Comparison of ENCODE assay signal across 10 cellular contexts in the genomic region with DNA sequence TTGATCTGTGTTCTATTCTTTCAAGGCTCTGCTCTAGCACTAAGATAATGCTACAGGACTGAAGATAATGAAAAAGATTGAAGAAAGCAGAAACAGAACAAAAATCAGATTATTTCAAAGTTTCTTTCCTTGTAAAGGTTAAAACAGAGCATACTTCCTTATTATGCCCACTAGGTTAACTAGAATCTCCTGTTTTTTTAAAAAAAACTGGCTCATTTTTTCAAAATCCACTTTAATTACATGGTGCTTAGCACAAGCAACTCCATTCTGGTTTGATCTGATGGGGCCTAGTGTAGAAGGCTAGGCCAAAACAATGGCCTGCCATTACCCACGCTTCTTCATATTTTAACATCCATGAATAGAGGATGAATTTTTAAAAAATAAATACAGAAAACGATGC. TPM values are rescaled to one million over a fixed set of nuclear protein-coding genes. Genes with fewer than 3 reads are reported as not detected.
A peak's percentile ranks its signal among the peaks of the same experiment; 100 is the strongest.
DNase-seq lines count a peak whose midpoint lies in the region; ATAC-seq, FAIRE-seq and TF ChIP-seq lines count a peak whose summit lies in the region.
"Had no signal": no experiment of that assay in that cellular context is flagged by ENCODE, and none has a peak within 500 bp of the region (broad histone marks: within the 10 kb centered on the region; RNA-seq: fewer than 3 reads in every experiment).

No MANE protein-coding gene starts in this region.

- H3K4me1 ChIP-seq in A549 (peaks cover 12% of the 10 kb centered on the region; the same call in 2 of the 3 replicates), HepG2 (ENCODE audit: insufficient read depth, low read length) (peaks cover 60% of the 10 kb centered on the region)

- TF ChIP-seq CTCF in A549 (IDR thresholded peaks at IDR 0.05): no peak
- TF ChIP-seq CTCF in activated CD8-positive, alpha-beta T cell treated with anti-CD3 and anti-CD28 coated beads for 36 hours (IDR thresholded peaks at IDR 0.05): no peak
- TF ChIP-seq CTCF in HepG2 (CRISPR knock-in tag; IDR thresholded peaks at IDR 0.05): no peak

- peaks cover 63% of the 10 kb centered on the region for H3K4me1 Mint-ChIP-seq in activated CD8-positive, alpha-beta T cell treated with anti-CD3 and anti-CD28 coated beads for 36 hours (ENCODE audit: low read depth)

- DNase-seq in A549 (ENCODE audit: low read depth in 1 of 2, low spot score in 1 of 2) (no peak), GM12892 (ENCODE audit: insufficient read length) (no peak), HepG2 (ENCODE audit: low spot score) (no peak), ecto neural progenitor cell (ENCODE audit: low spot score) (no peak), HuH-7 (ENCODE audit: low spot score) (no peak), NCI-H128 (lab: John Stamatoyannopoulos, UW; ENCODE audit: unreplicated experiment) (no peak), GF-D8 (lab: John Stamatoyannopoulos, UW) (no peak)
- no peak for DNase-seq in activated CD8-positive, alpha-beta T cell treated with anti-CD3 and anti-CD28 coated beads for 36 hours
- DNase-seq: amniotic stem cell had no signal

- FAIRE-seq in A549 (lab: Jason Lieb, UNC) (no peak), GM12892 (lab: Jason Lieb, UNC) (peak; percentile 51), HepG2 (lab: Jason Lieb, UNC) (no peak)

- H3K36me3 Mint-ChIP-seq in activated CD8-positive, alpha-beta T cell treated with anti-CD3 and anti-CD28 coated beads for 36 hours (ENCODE audit: low read depth): peaks cover 33% of the 10 kb centered on the region

- H3K4me3 Mint-ChIP-seq in activated CD8-positive, alpha-beta T cell treated with anti-CD3 and anti-CD28 coated beads for 36 hours: peak overlapping the region; percentile 83

- WGBS in A549 (ENCODE audit: missing lambda C conversion rate): 88% methylated on average over 2 of the region's 2 CpGs
- WGBS in HepG2 (ENCODE audit: low lambda C conversion rate): 95% methylated on average over 2 of the region's 2 CpGs

- H3K27me3 Mint-ChIP-seq in activated CD8-positive, alpha-beta T cell treated with anti-CD3 and anti-CD28 coated beads for 36 hours: no peaks in the 10 kb centered on the region

- no peak for ATAC-seq in A549
- no peak for ATAC-seq in activated CD8-positive, alpha-beta T cell treated with anti-CD3 and anti-CD28 coated beads for 36 hours
- no peak for ATAC-seq in HepG2

- H3K9me3 Mint-ChIP-seq in activated CD8-positive, alpha-beta T cell treated with anti-CD3 and anti-CD28 coated beads for 36 hours: peaks cover 12% of the 10 kb centered on the region

- peak overlapping the region; percentile 81 to 88; a peak in 4 of 6 replicates for H3K27ac ChIP-seq in A549
- H3K27ac ChIP-seq in HepG2 (ENCODE audit: extremely low read length, insufficient read depth, low read length): peak overlapping the region; percentile 84

- H3K4me3 ChIP-seq in A549 (peak overlapping the region; percentile 71), HepG2 (replicated peaks in 1 of 3; ENCODE audit: insufficient read depth in 1 of 3, low read depth in 2 of 3, low read length in 3 of 3) (peak overlapping the region; percentile 56 to 87 (median 77); a peak in 5 of 6 replicates)

- BruUV-seq in HepG2 (replicated peaks; lab: Mats Ljungman, UMichigan): no TSS peak

- peak overlapping the region; percentile 88 for H3K4me2 ChIP-seq in A549
- peak overlapping the region; percentile 81 for H3K4me2 ChIP-seq in HepG2 (ENCODE audit: low read depth, low read length)

- CTCF ChIA-PET in A549 (lab: Yijun Ruan, JAX): interaction anchor here (2.4 kb wide), 1 partner anchor 45 kb away, joined by 6 read pairs; no protein-coding TSS in a partner anchor
- CTCF ChIA-PET in activated CD8-positive, alpha-beta T cell treated with anti-CD3 and anti-CD28 coated beads for 36 hours (lab: Charles Lee): interaction anchor here (2.8 kb wide), 1 partner anchor 159 kb away, joined by 11 read pairs; no protein-coding TSS in a partner anchor
- CTCF ChIA-PET in HepG2 (lab: Yijun Ruan, JAX; ENCODE audit: low intra/inter-chr PET ratio, low total read pairs): no interaction called here

- peaks cover 83% of the 10 kb centered on the region for H3K79me2 ChIP-seq in HepG2 (ENCODE audit: insufficient read depth, low read length)

- H3K27me3 ChIP-seq in HepG2 (ENCODE audit: control insufficient read depth in 1 of 2, insufficient read depth in 2 of 2, low read length in 2 of 2): no peaks in the 10 kb centered on the region

- in situ Hi-C loops in HepG2 (cut with HindIII; ENCODE audit: extremely low pct_ligation_motif_present, low pct_unique_long_range_greater_than_20kb): no loop called here

- H3K9me3 ChIP-seq in A549 (no peaks in the 10 kb centered on the region), HepG2 (ENCODE audit: low read length) (no peaks in the 10 kb centered on the region)

- H3K27ac Mint-ChIP-seq in activated CD8-positive, alpha-beta T cell treated with anti-CD3 and anti-CD28 coated beads for 36 hours: peak overlapping the region; percentile 97

- no peak for TF ChIP-seq EP300 in A549 (IDR thresholded peaks at IDR 0.05)
- no peak for TF ChIP-seq EP300 in HepG2 (IDR thresholded peaks at IDR 0.05; ENCODE audit: low read depth in 2 of 2, low read length in 2 of 2)
- no peak for TF ChIP-seq EP300 in HepG2 (CRISPR knock-in tag; IDR thresholded peaks at IDR 0.05; ENCODE audit: borderline replicate concordance)

- TF ChIP-seq POLR2A in A549 (IDR thresholded peaks at IDR 0.05; ENCODE audit: low read length) (no peak), GM12892 (IDR thresholded peaks at IDR 0.05; ENCODE audit: low read depth, low read length) (no peak), HepG2 (IDR thresholded peaks at IDR 0.05; ENCODE audit: insufficient read depth in 1 of 2, low read depth in 2 of 2, low read length in 2 of 2) (no peak)

- no peaks in the 10 kb centered on the region for H3K36me3 ChIP-seq in HepG2 (replicated peaks in 1 of 2; ENCODE audit: control insufficient read depth in 1 of 2, insufficient read depth in 2 of 2, low read length in 2 of 2)

- POLR2A ChIA-PET in A549 (lab: Yijun Ruan, JAX): interaction anchor here (1.5 kb wide), 1 partner anchor 25 kb away, joined by 3 read pairs; no protein-coding TSS in a partner anchor
- POLR2A ChIA-PET in activated CD8-positive, alpha-beta T cell treated with anti-CD3 and anti-CD28 coated beads for 36 hours (lab: Charles Lee): interaction anchor here (1.4 kb wide), 1 partner anchor 157 kb away, joined by 4 read pairs; a partner anchor contains a TSS
- POLR2A ChIA-PET in HepG2 (lab: Yijun Ruan, JAX): interaction anchor here (0.7 kb wide), 1 partner anchor 156 kb away, joined by 3 read pairs; no protein-coding TSS in a partner anchor

- no peak overlapping the region for H2AFZ ChIP-seq in HepG2 (ENCODE audit: low read length)

- intact Hi-C loops in activated CD8-positive, alpha-beta T cell treated with anti-CD3 and anti-CD28 coated beads for 36 hours (cut with micrococcal nuclease): loop anchor here (5.0 kb wide), 1 partner anchor 155 kb away; a partner anchor contains a TSS
- intact Hi-C loops in HepG2 (cut with micrococcal nuclease; ENCODE audit: unreplicated experiment): loop anchor here (5.0 kb wide), 2 partner anchors 85 to 155 kb away; a partner anchor contains a TSS

- H4K20me1 ChIP-seq in HepG2 (ENCODE audit: insufficient read depth, low read length): peaks cover 5% of the 10 kb centered on the region; the same call in 1 of the 2 replicates

- peak overlapping the region; percentile 78 for H3K9ac ChIP-seq in HepG2 (ENCODE audit: insufficient read depth, low read depth, low read length)

- TF ChIP-seq RAD21 in A549 (conservative IDR thresholded peaks at IDR 0.05 in 1 of 2, IDR thresholded peaks at IDR 0.05 in 1 of 2): no peak
- no peak for TF ChIP-seq RAD21 in HepG2 (CRISPR knock-in tag; IDR thresholded peaks at IDR 0.05)

RNA-seq across cellular contexts. Expression of a gene that starts 1.2 kb away (rescaled TPM):
- polyA plus RNA-seq in A549 (2011; rRNA removed) (67.3 and 84.6 TPM in 2 replicates), A549 (2017; fragmentation: RNase III; extraction: RNeasy Plus Mini Kit Qiagen cat#74134 plus additional on column Dnase treatment) (33.7 to 34.0 TPM (median 33.9 TPM) in 3 replicates), HepG2 (2011; rRNA removed) (25.6 and 33.3 TPM in 2 replicates)
- 8.8 and 13.4 TPM in 2 replicates for polyA plus RNA-seq in A549 (2012; cell fraction: cytosol; rRNA removed)
- 13.3 and 22.5 TPM in 2 replicates for polyA plus RNA-seq in A549 (2012; cell fraction: nucleus; rRNA removed)
- 45.0 and 73.4 TPM in 2 replicates for polyA minus RNA-seq in A549 (2011; rRNA and poly(A)+ RNA removed)
- polyA plus RNA-seq in GM12892 (2012; ENCODE audit: missing spikeins): 34.0 TPM
- total RNA-seq in activated CD8-positive, alpha-beta T cell treated with anti-CD3 and anti-CD28 coated beads for 36 hours: 10 to 100 TPM; 81.2 to 87.5 TPM
- 75.4 and 153 TPM in 2 replicates for total RNA-seq in HepG2 (2016; rRNA removed; fragmentation: Illumina TruSeq; extraction: Trizol)
- 4.5 TPM in 2 replicates for total RNA-seq in HepG2 (2016; cell fraction: cytosol; rRNA removed; fragmentation: Illumina TruSeq; extraction: Trizol; ENCODE audit: low read depth)
- 73.9 and 131 TPM in 2 replicates for total RNA-seq in HepG2 (2016; cell fraction: insoluble cytoplasmic fraction; rRNA removed; fragmentation: Illumina TruSeq; extraction: Trizol)
- total RNA-seq in HepG2 (2016; cell fraction: membrane; rRNA removed; fragmentation: Illumina TruSeq; extraction: Trizol): 12.0 and 16.0 TPM in 2 replicates
- total RNA-seq in HepG2 (2016; cell fraction: nucleus; rRNA removed; fragmentation: Illumina TruSeq; extraction: Trizol): 65.0 and 67.0 TPM in 2 replicates
- polyA plus RNA-seq in HepG2 (2011; cell fraction: cytosol; rRNA removed): 21.1 and 24.7 TPM in 2 replicates
- 53.3 and 61.9 TPM in 2 replicates for polyA plus RNA-seq in HepG2 (2011; cell fraction: nucleus; rRNA removed)
- polyA plus RNA-seq in HepG2 (2012): 21.2 and 31.8 TPM in 2 replicates
- polyA plus RNA-seq in HepG2 (2016; cell fraction: cytosol; fragmentation: Illumina TruSeq; extraction: Trizol; ENCODE audit: low read depth): 0.36 and 0.42 TPM in 2 replicates
- polyA plus RNA-seq in HepG2 (2016; cell fraction: insoluble cytoplasmic fraction; fragmentation: Illumina TruSeq; extraction: Trizol; ENCODE audit: low read depth): 30.7 and 31.3 TPM in 2 replicates
- 1.7 and 1.8 TPM in 2 replicates for polyA plus RNA-seq in HepG2 (2016; cell fraction: membrane; fragmentation: Illumina TruSeq; extraction: Trizol; ENCODE audit: low read depth)
- 40.8 and 51.8 TPM in 2 replicates for polyA plus RNA-seq in HepG2 (2016; cell fraction: nucleus; fragmentation: Illumina TruSeq; extraction: Trizol; ENCODE audit: insufficient read depth, low read depth)
- 23.8 and 28.1 TPM in 2 replicates for polyA minus RNA-seq in HepG2 (2011; rRNA and poly(A)+ RNA removed; ENCODE audit: low replicate concordance)
- 87.0 and 107 TPM in 2 replicates for polyA minus RNA-seq in HepG2 (2011; cell fraction: cytosol; rRNA and poly(A)+ RNA removed)
- polyA minus RNA-seq in HepG2 (2011; cell fraction: nucleus; rRNA and poly(A)+ RNA removed): 150 and 178 TPM in 2 replicates

RNA-seq across cellular contexts. Expression of a gene that starts 52.0 kb away (rescaled TPM):
- polyA plus RNA-seq in A549 (2011; rRNA removed) (not detected in 2 replicates), A549 (2017; fragmentation: RNase III; extraction: RNeasy Plus Mini Kit Qiagen cat#74134 plus additional on column Dnase treatment) (not detected in 3 replicates), HepG2 (2011; rRNA removed) (not detected in 2 replicates)
- polyA plus RNA-seq in A549 (2012; cell fraction: cytosol; rRNA removed): not detected in 2 replicates
- not detected in 2 replicates for polyA plus RNA-seq in A549 (2012; cell fraction: nucleus; rRNA removed)
- polyA minus RNA-seq in A549 (2011; rRNA and poly(A)+ RNA removed): not detected in 2 replicates
- polyA plus RNA-seq in GM12892 (2012; ENCODE audit: missing spikeins): 0.23 TPM
- total RNA-seq in activated CD8-positive, alpha-beta T cell treated with anti-CD3 and anti-CD28 coated beads for 36 hours: not detected
- total RNA-seq in HepG2 (2016; rRNA removed; fragmentation: Illumina TruSeq; extraction: Trizol): not detected in 2 replicates
- not detected in 2 replicates for total RNA-seq in HepG2 (2016; cell fraction: cytosol; rRNA removed; fragmentation: Illumina TruSeq; extraction: Trizol; ENCODE audit: low read depth)
- total RNA-seq in HepG2 (2016; cell fraction: insoluble cytoplasmic fraction; rRNA removed; fragmentation: Illumina TruSeq; extraction: Trizol): not detected in 2 replicates
- total RNA-seq in HepG2 (2016; cell fraction: membrane; rRNA removed; fragmentation: Illumina TruSeq; extraction: Trizol): not detected in 2 replicates
- total RNA-seq in HepG2 (2016; cell fraction: nucleus; rRNA removed; fragmentation: Illumina TruSeq; extraction: Trizol): not detected in 2 replicates
- not detected in 2 replicates for polyA plus RNA-seq in HepG2 (2011; cell fraction: cytosol; rRNA removed)
- polyA plus RNA-seq in HepG2 (2011; cell fraction: nucleus; rRNA removed): not detected in 2 replicates
- 0.09 and 0.19 TPM in 2 replicates for polyA plus RNA-seq in HepG2 (2012)
- not detected in 2 replicates for polyA plus RNA-seq in HepG2 (2016; cell fraction: cytosol; fragmentation: Illumina TruSeq; extraction: Trizol; ENCODE audit: low read depth)
- not detected in 2 replicates for polyA plus RNA-seq in HepG2 (2016; cell fraction: insoluble cytoplasmic fraction; fragmentation: Illumina TruSeq; extraction: Trizol; ENCODE audit: low read depth)
- not detected in 2 replicates for polyA plus RNA-seq in HepG2 (2016; cell fraction: membrane; fragmentation: Illumina TruSeq; extraction: Trizol; ENCODE audit: low read depth)
- not detected in 2 replicates for polyA plus RNA-seq in HepG2 (2016; cell fraction: nucleus; fragmentation: Illumina TruSeq; extraction: Trizol; ENCODE audit: insufficient read depth, low read depth)
- polyA minus RNA-seq in HepG2 (2011; rRNA and poly(A)+ RNA removed; ENCODE audit: low replicate concordance): not detected in 2 replicates
- not detected in 2 replicates for polyA minus RNA-seq in HepG2 (2011; cell fraction: cytosol; rRNA and poly(A)+ RNA removed)
- polyA minus RNA-seq in HepG2 (2011; cell fraction: nucleus; rRNA and poly(A)+ RNA removed): not detected in 2 replicates
- total RNA-seq: HT1080 had no signal
